In genomic region chr17:2086306-2086705, GRCh38 we compare ENCODE assay signal across 10 cellular contexts. TPM values are rescaled to one million over a fixed set of nuclear protein-coding genes. Genes with fewer than 3 reads are reported as not detected.
DNase-seq lines count a peak whose midpoint lies in the region; ATAC-seq, FAIRE-seq and TF ChIP-seq lines count a peak whose summit lies in the region.
"Had no signal": no experiment of that assay in that cellular context is flagged by ENCODE, and none has a peak within 500 bp of the region (broad histone marks: within the 10 kb centered on the region; RNA-seq: fewer than 3 reads in every experiment).

No MANE protein-coding gene starts in this region.

- 41 to 64% (median 42%) methylated on average over 3 of the region's 3 CpGs for WGBS in psoas muscle, 3 donors

- peaks cover 0 to 7% of the 10 kb centered on the region in 2 donors for H3K36me3 ChIP-seq in psoas muscle (ENCODE audit: insufficient read depth in 1 of 2, low read depth in 1 of 2)

- intact Hi-C loops in psoas muscle (cut with DNase I): loop anchor here in 1 of 2 donors (5.0 kb wide), 1 partner anchor 86 kb away; no protein-coding TSS in a partner anchor

- peak overlapping the region; percentile 77 for H3K27ac ChIP-seq in psoas muscle

- H3K36me3 Mint-ChIP-seq in effector memory CD8-positive, alpha-beta T cell (ENCODE audit: insufficient read depth): peaks cover 23% of the 10 kb centered on the region

- no peak overlapping the region for H3K4me3 ChIP-seq in Jurkat, Clone E6-1 (ENCODE audit: low read length)
- H3K4me3 ChIP-seq in psoas muscle: no peak overlapping the region

- H3K4me3 Mint-ChIP-seq in effector memory CD8-positive, alpha-beta T cell: no peak overlapping the region

- no peaks in the 10 kb centered on the region for H3K9me3 Mint-ChIP-seq in effector memory CD8-positive, alpha-beta T cell

- H3K27ac Mint-ChIP-seq in effector memory CD8-positive, alpha-beta T cell: peak overlapping the region; percentile 81 to 91

- H3K27me3 ChIP-seq in psoas muscle (ENCODE audit: insufficient read depth in 3 of 3, low read length in 2 of 3): no peaks in the 10 kb centered on the region

- H3K4me1 ChIP-seq in psoas muscle: peaks cover 59% of the 10 kb centered on the region

- H3K27me3 Mint-ChIP-seq in effector memory CD8-positive, alpha-beta T cell: no peaks in the 10 kb centered on the region

- no peak for ATAC-seq in effector memory CD8-positive, alpha-beta T cell (replicated peaks)
- ATAC-seq in psoas muscle: no peak
- no peak for ATAC-seq in HG03095 (IDR thresholded peaks at IDR 0.05; ENCODE audit: unreplicated experiment)
- ATAC-seq in HG03469 (IDR thresholded peaks at IDR 0.05; ENCODE audit: unreplicated experiment): no peak
- ATAC-seq in GM18868 (IDR thresholded peaks at IDR 0.05; ENCODE audit: unreplicated experiment): no peak

- H3K9me3 ChIP-seq in psoas muscle: no peaks in the 10 kb centered on the region

- DNase-seq in GM12892 (ENCODE audit: insufficient read length) (no peak), psoas muscle (peak in 1 of 2 donors; percentile 24), NCI-H2107 (lab: John Stamatoyannopoulos, UW) (no peak)
- peak; percentile 67 for DNase-seq in Jurkat, Clone E6-1 (ENCODE audit: low read depth, low spot score)
- DNase-seq in effector memory CD8-positive, alpha-beta T cell: no peak
- DNase-seq: effector CD4-positive, alpha-beta T cell; NCI-H1436 had no signal

- peak; percentile 93 for FAIRE-seq in GM12892 (lab: Jason Lieb, UNC)

- no peak for TF ChIP-seq CTCF in psoas muscle (IDR thresholded peaks at IDR 0.05)

- peaks cover 50 to 57% of the 10 kb centered on the region in 2 donors for H3K4me1 Mint-ChIP-seq in effector memory CD8-positive, alpha-beta T cell (ENCODE audit: low read depth in 2 of 2)

- no peak; the same call in 1 of the 2 replicates for TF ChIP-seq POLR2A in GM12892 (IDR thresholded peaks at IDR 0.05; ENCODE audit: low read depth, low read length)

RNA-seq across cellular contexts. Expression of gene HIC1, which starts 31.4 kb away (rescaled TPM):
- polyA plus RNA-seq in GM12892 (2012; ENCODE audit: missing spikeins): 8.3 TPM
- polyA plus RNA-seq in Jurkat, Clone E6-1 (2012; ENCODE audit: insufficient read depth, insufficient read length): 2.7 TPM
- total RNA-seq in psoas muscle: 10 to 100 TPM in 1 of 4 donors, 1 to 10 TPM in 3; 4.3 to 12.6 (median 9.4) TPM
- polyA plus RNA-seq in psoas muscle: 1 to 10 TPM; 2.0 to 3.5 (median 2.1) TPM

RNA-seq across cellular contexts. Expression of gene OVCA2, which starts 44.5 kb away (rescaled TPM):
- polyA plus RNA-seq in GM12892 (2012; ENCODE audit: missing spikeins): 19.0 TPM
- polyA plus RNA-seq in Jurkat, Clone E6-1 (2012; ENCODE audit: insufficient read depth, insufficient read length): 20.8 TPM
- total RNA-seq in psoas muscle: 10 to 100 TPM; 10.1 to 23.0 (median 15.2) TPM
- polyA plus RNA-seq in psoas muscle: 10 to 100 TPM; 29.2 to 66.1 (median 33.4) TPM

RNA-seq across cellular contexts. Expression of gene DPH1, which starts 56.4 kb away (rescaled TPM):
- 16.9 TPM for polyA plus RNA-seq in GM12892 (2012; ENCODE audit: missing spikeins)
- 21.1 TPM for polyA plus RNA-seq in Jurkat, Clone E6-1 (2012; ENCODE audit: insufficient read depth, insufficient read length)
- total RNA-seq in psoas muscle: 10 to 100 TPM; 36.9 to 73.4 (median 45.5) TPM
- 10 to 100 TPM; 13.5 to 51.9 (median 39.2) TPM for polyA plus RNA-seq in psoas muscle
